Comparison of ENCODE assay signal across 8 cellular contexts in genomic region chr6:63572733-63573139, GRCh38. TPM values are rescaled to one million over a fixed set of nuclear protein-coding genes. Genes with fewer than 3 reads are reported as not detected.
A peak's percentile ranks its signal among the peaks of the same experiment; 100 is the strongest.
DNase-seq lines count a peak whose midpoint lies in the region; ATAC-seq and TF ChIP-seq lines count a peak whose summit lies in the region.

No MANE protein-coding gene starts in this region.

- peaks cover 19 to 22% of the 10 kb centered on the region in 2 donors for H3K36me3 Mint-ChIP-seq in activated naive CD4-positive, alpha-beta T cell treated with anti-CD3 and anti-CD28 coated beads, Interleukin-2, amount 50 U/mL, for 72 hours

- 0% methylated on average over 29 of the region's 51 CpGs for WGBS in smooth muscle cell (ENCODE audit: low lambda C conversion rate)

- TF ChIP-seq CTCF in smooth muscle cell (IDR thresholded peaks at IDR 0.05; ENCODE audit: borderline replicate concordance, insufficient read depth, poor library complexity, severe bottlenecking): no peak

- ATAC-seq in GM18517 (IDR thresholded peaks at IDR 0.05; ENCODE audit: unreplicated experiment): peak; percentile 2
- ATAC-seq in HG02885 (IDR thresholded peaks at IDR 0.05; ENCODE audit: poor library complexity, unreplicated experiment): peak; percentile 1
- ATAC-seq in activated naive CD4-positive, alpha-beta T cell treated with anti-CD3 and anti-CD28 coated beads, Interleukin-2, amount 50 U/mL, for 72 hours: peak in 1 of 2 donors; percentile 0

- peaks cover 17% of the 10 kb centered on the region for H3F3A ChIP-seq in smooth muscle cell (ENCODE audit: low read depth)

- H4K20me1 ChIP-seq in smooth muscle cell (ENCODE audit: low read depth): peaks cover 53% of the 10 kb centered on the region

- H2AFZ ChIP-seq in smooth muscle cell (ENCODE audit: low read depth): no peak overlapping the region

- no peaks in the 10 kb centered on the region for H3K9me3 Mint-ChIP-seq in activated naive CD4-positive, alpha-beta T cell treated with anti-CD3 and anti-CD28 coated beads, Interleukin-2, amount 50 U/mL, for 72 hours

- H3K27ac ChIP-seq in smooth muscle cell (ENCODE audit: low read depth): peak overlapping the region; percentile 99

- peak overlapping the region; percentile 100 for H3K4me3 ChIP-seq in smooth muscle cell

- H3K27me3 ChIP-seq in smooth muscle cell (ENCODE audit: low read depth): no peaks in the 10 kb centered on the region

- peak overlapping the region; percentile 87 for H3K4me2 ChIP-seq in smooth muscle cell

- peaks cover 12% of the 10 kb centered on the region for H3K36me3 ChIP-seq in smooth muscle cell (ENCODE audit: low read depth)

- no peaks in the 10 kb centered on the region for H3K9me3 ChIP-seq in smooth muscle cell (replicated peaks; ENCODE audit: low read depth)

- peak in 1 of 2 donors; percentile 70 for DNase-seq in activated naive CD4-positive, alpha-beta T cell treated with anti-CD3 and anti-CD28 coated beads, Interleukin-2, amount 50 U/mL, for 72 hours (ENCODE audit: low spot score in 2 of 2)
- DNase-seq in hepatic stellate cell (ENCODE audit: low spot score) (peak; percentile 16), smooth muscle cell (lab: John Stamatoyannopoulos, UW; ENCODE audit: unreplicated experiment) (no peak), NCI-H1105 (lab: John Stamatoyannopoulos, UW) (no peak)
- DNase-seq in stimulated activated CD4-positive, alpha-beta T cell treated with anti-CD3 and anti-CD28 coated beads, Interleukin-4, amount 100 ng/mL, for 4 hours: no peak
- no peak for DNase-seq in activated CD4-positive, alpha-beta T cell treated with anti-CD3 and anti-CD28 coated beads, Interleukin-2, amount 50 U/mL, for 1 hour

- peaks cover 54% of the 10 kb centered on the region for H3K79me2 ChIP-seq in smooth muscle cell (ENCODE audit: low read depth)

- H3K4me1 ChIP-seq in smooth muscle cell (ENCODE audit: low read depth): peaks cover 27% of the 10 kb centered on the region

- peak overlapping the region; percentile 91 to 93 for H3K27ac Mint-ChIP-seq in activated naive CD4-positive, alpha-beta T cell treated with anti-CD3 and anti-CD28 coated beads, Interleukin-2, amount 50 U/mL, for 72 hours

- H3K9ac ChIP-seq in smooth muscle cell (ENCODE audit: low read depth): peak overlapping the region; percentile 100

RNA-seq across cellular contexts. Expression of gene PTP4A1, which starts 0.5 kb away (rescaled TPM):
- 10 to 100 TPM; 46.4 to 77.0 TPM for total RNA-seq in activated naive CD4-positive, alpha-beta T cell treated with anti-CD3 and anti-CD28 coated beads, Interleukin-2, amount 50 U/mL, for 72 hours
- 50.3 and 98.8 TPM in 2 replicates for total RNA-seq in smooth muscle cell
- polyA plus RNA-seq in smooth muscle cell: 147 and 155 TPM in 2 replicates
